Comparison of ENCODE assay signal across 1 cellular context in genomic region chr11:128603752-128604472, GRCh38.
TF ChIP-seq lines count a peak whose summit lies in the region.

No MANE protein-coding gene starts in this region.

TF ChIP-seq in WTC11, 78 proteins besides CTCF, POLR2A, EP300 and RAD21 (continued from another document):
- TF ChIP-seq, protein P1, sequence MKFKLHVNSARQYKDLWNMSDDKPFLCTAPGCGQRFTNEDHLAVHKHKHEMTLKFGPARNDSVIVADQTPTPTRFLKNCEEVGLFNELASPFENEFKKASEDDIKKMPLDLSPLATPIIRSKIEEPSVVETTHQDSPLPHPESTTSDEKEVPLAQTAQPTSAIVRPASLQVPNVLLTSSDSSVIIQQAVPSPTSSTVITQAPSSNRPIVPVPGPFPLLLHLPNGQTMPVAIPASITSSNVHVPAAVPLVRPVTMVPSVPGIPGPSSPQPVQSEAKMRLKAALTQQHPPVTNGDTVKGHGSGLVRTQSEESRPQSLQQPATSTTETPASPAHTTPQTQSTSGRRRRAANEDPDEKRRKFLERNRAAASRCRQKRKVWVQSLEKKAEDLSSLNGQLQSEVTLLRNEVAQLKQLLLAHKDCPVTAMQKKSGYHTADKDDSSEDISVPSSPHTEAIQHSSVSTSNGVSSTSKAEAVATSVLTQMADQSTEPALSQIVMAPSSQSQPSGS (CRISPR knock-in tag; IDR thresholded peaks at IDR 0.05; ENCODE audit: borderline replicate concordance, low read depth): no peak
- TF ChIP-seq, protein P2, sequence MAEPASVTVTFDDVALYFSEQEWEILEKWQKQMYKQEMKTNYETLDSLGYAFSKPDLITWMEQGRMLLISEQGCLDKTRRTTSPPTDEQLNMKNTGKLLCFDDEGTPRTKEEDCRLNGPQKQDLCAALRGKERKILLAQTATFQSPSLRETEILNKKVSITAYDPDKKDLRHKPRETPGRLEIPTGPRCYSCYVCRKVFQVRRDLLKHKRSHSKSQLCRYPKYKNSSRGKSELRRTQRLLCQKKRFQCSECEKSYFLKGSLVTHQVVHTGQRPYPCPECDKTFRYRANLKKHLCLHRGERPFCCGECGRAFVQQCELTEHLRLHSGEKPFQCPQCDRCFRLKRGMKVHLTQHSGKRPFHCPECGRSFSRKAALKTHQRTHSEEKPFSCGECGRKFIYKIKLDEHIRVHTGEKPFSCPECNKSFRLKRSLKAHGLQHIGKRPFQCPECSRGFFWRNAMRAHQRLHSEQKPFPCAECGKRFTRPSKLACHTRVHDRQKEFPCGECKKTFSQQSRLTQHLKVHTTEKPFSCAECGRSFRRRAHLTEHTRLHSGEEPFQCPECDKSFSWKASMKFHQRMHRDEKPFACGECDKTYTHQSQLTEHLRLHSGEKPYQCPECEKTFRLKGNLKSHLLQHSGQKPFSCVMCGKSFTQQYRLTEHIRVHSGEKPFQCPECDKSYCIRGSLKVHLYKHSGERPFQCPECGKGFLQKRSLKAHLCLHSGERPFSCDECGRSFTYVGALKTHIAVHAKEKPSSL (CRISPR knock-in tag; conservative IDR thresholded peaks at IDR 0.05): no peak
- TF ChIP-seq ZNF317 (CRISPR knock-in tag; IDR thresholded peaks at IDR 0.05; ENCODE audit: borderline replicate concordance, low read depth) (no peak), SMAD3 (CRISPR knock-in tag; IDR thresholded peaks at IDR 0.05; ENCODE audit: borderline replicate concordance) (no peak), NFATC4 (CRISPR knock-in tag; IDR thresholded peaks at IDR 0.05) (no peak), HMGA2 (CRISPR knock-in tag; IDR thresholded peaks at IDR 0.05) (no peak), FOXJ3 (CRISPR knock-in tag; IDR thresholded peaks at IDR 0.05; ENCODE audit: borderline replicate concordance) (no peak), NR1H2 (CRISPR knock-in tag; IDR thresholded peaks at IDR 0.05) (no peak), CREB1 (CRISPR knock-in tag; IDR thresholded peaks at IDR 0.05) (no peak), STAT6 (CRISPR knock-in tag; conservative IDR thresholded peaks at IDR 0.05; ENCODE audit: low read depth) (no peak), ATF3 (CRISPR knock-in tag; conservative IDR thresholded peaks at IDR 0.05) (no peak), MAX (CRISPR knock-in tag; IDR thresholded peaks at IDR 0.05) (no peak), CBFB (CRISPR knock-in tag; IDR thresholded peaks at IDR 0.05; ENCODE audit: low read depth) (no peak)
- TF ChIP-seq, protein P3, sequence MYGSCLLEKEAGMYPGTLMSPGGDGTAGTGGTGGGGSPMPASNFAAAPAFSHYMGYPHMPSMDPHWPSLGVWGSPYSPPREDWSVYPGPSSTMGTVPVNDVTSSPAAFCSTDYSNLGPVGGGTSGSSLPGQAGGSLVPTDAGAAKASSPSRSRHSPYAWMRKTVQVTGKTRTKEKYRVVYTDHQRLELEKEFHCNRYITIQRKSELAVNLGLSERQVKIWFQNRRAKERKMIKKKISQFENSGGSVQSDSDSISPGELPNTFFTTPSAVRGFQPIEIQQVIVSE (CRISPR knock-in tag; IDR thresholded peaks at IDR 0.05; ENCODE audit: borderline replicate concordance): no peak
- TF ChIP-seq, protein P4, sequence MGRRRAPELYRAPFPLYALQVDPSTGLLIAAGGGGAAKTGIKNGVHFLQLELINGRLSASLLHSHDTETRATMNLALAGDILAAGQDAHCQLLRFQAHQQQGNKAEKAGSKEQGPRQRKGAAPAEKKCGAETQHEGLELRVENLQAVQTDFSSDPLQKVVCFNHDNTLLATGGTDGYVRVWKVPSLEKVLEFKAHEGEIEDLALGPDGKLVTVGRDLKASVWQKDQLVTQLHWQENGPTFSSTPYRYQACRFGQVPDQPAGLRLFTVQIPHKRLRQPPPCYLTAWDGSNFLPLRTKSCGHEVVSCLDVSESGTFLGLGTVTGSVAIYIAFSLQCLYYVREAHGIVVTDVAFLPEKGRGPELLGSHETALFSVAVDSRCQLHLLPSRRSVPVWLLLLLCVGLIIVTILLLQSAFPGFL (CRISPR knock-in tag; IDR thresholded peaks at IDR 0.05; ENCODE audit: borderline replicate concordance): no peak
